Comparison of ENCODE assay signal across 31 cellular contexts in genomic region chr2:96841707-96842495, GRCh38. TPM values are rescaled to one million over a fixed set of nuclear protein-coding genes. Genes with fewer than 3 reads are reported as not detected.
DNase-seq lines count a peak whose midpoint lies in the region; ATAC-seq and TF ChIP-seq lines count a peak whose summit lies in the region.
"Had no signal": no experiment of that assay in that cellular context is flagged by ENCODE, and none has a peak within 500 bp of the region (broad histone marks: within the 10 kb centered on the region; RNA-seq: fewer than 3 reads in every experiment).

No MANE protein-coding gene starts in this region.

- H3K9me3 Mint-ChIP-seq in Calu3 (ENCODE audit: low read depth, unreplicated experiment) (no peaks in the 10 kb centered on the region), neural progenitor cell (no peaks in the 10 kb centered on the region), CD14-positive monocyte (no peaks in the 10 kb centered on the region)
- H3K9me3 Mint-ChIP-seq: brain; GM23338; immature natural killer cell; stimulated activated naive CD8-positive, alpha-beta T cell treated with anti-CD3 and anti-CD28 coated beads, Interleukin-15, Interleukin-2, amounts not matched to agents 100 ng/mL and 50 ng/mL, for 24 hours had no signal

- ATAC-seq in T-helper 17 cell = no peak
- peak in 5 of 8 donors; percentile 7 to 51 (median 36) for ATAC-seq in heart right ventricle
- ATAC-seq in GM21447 (IDR thresholded peaks at IDR 0.05; ENCODE audit: unreplicated experiment) = no peak
- ATAC-seq: activated CD8-positive, alpha-beta memory T cell treated with anti-CD3 and anti-CD28 coated beads, Interleukin-2, amount 10 ng/mL, durations not matched to agents 7 days and 5 days; GM23338 had no signal

- H3K4me2 ChIP-seq in neural progenitor cell = no peak overlapping the region
- H3K4me2 ChIP-seq: GM23338 had no signal

- H3K36me3 Mint-ChIP-seq in Calu3 (ENCODE audit: insufficient read depth, unreplicated experiment) (peaks cover 22% of the 10 kb centered on the region), T-helper 17 cell (ENCODE audit: low read depth) (no peaks in the 10 kb centered on the region), neural progenitor cell (peaks cover 19% of the 10 kb centered on the region), CD14-positive monocyte (peaks cover 20 to 25% of the 10 kb centered on the region in 2 donors)

- CTCF ChIA-PET in Calu3 (lab: Charles Lee) = interaction anchor here (1.2 kb wide), 1 partner anchor 16 kb away, joined by 3 read pairs; the partner anchor contains the start of gene ANKRD39

- intact Hi-C loops in Calu3 (cut with micrococcal nuclease; ENCODE audit: unreplicated experiment) (no loop called here), heart right ventricle (cut with DNase I) (no loop called here), CD14-positive monocyte (cut with micrococcal nuclease) (no loop called here)

- no peak overlapping the region for H3K9ac ChIP-seq in neural progenitor cell
- H3K9ac ChIP-seq: BLaER1 treated with 17β-estradiol and CSF1 and Interleukin-3, amounts not matched to agents 10 nM and 100 nM had no signal

- peaks cover 0 to 51% (median 11%) of the 10 kb centered on the region in 9 donors for H3K36me3 ChIP-seq in heart right ventricle
- no peaks in the 10 kb centered on the region for H3K36me3 ChIP-seq in neural progenitor cell
- H3K36me3 ChIP-seq: SJCRH30 had no signal

- no peaks in the 10 kb centered on the region for H3K27me3 Mint-ChIP-seq in Calu3 (ENCODE audit: unreplicated experiment)
- no peaks in the 10 kb centered on the region for H3K27me3 Mint-ChIP-seq in T-helper 17 cell
- peaks cover 10% of the 10 kb centered on the region for H3K27me3 Mint-ChIP-seq in neural progenitor cell (ENCODE audit: insufficient read depth, low read depth)
- peaks cover 1 to 2% (median 1%) of the 10 kb centered on the region in 3 donors for H3K27me3 Mint-ChIP-seq in CD14-positive monocyte (ENCODE audit: low read depth in 3 of 3)
- H3K27me3 Mint-ChIP-seq: activated CD8-positive, alpha-beta memory T cell treated with anti-CD3 and anti-CD28 coated beads, Interleukin-2, amount 10 ng/mL, durations not matched to agents 7 days and 5 days; brain; stimulated activated naive CD8-positive, alpha-beta T cell treated with anti-CD3 and anti-CD28 coated beads, Interleukin-15, Interleukin-2, amounts not matched to agents 100 ng/mL and 50 ng/mL, for 24 hours had no signal

- H3K27ac ChIP-seq in heart right ventricle (peak overlapping the region in 7 of 10 donors; percentile 39 to 83 (median 71)), neural progenitor cell (peak overlapping the region; percentile 13)
- H3K27ac ChIP-seq: BLaER1 treated with 17β-estradiol and CSF1 and Interleukin-3, amounts not matched to agents 10 nM and 100 nM; HL-60; SJCRH30; testis had no signal

- peak overlapping the region in 6 of 10 donors; percentile 9 to 25 (median 18) for H3K4me3 ChIP-seq in heart right ventricle
- no peak overlapping the region for H3K4me3 ChIP-seq in neural progenitor cell
- H3K4me3 ChIP-seq: BLaER1 treated with 17β-estradiol and CSF1 and Interleukin-3, amounts not matched to agents 10 nM and 100 nM; GM23338; SJCRH30; testis had no signal

- TF ChIP-seq CTCF in Calu3 (IDR thresholded peaks at IDR 0.05; ENCODE audit: unreplicated experiment) (no peak), heart right ventricle (IDR thresholded peaks at IDR 0.05) (no peak), neural progenitor cell (IDR thresholded peaks at IDR 0.05) (no peak), CD14-positive monocyte (IDR thresholded peaks at IDR 0.05) (no peak)

- peak overlapping the region; percentile 2 for H3K27ac Mint-ChIP-seq in Calu3 (ENCODE audit: unreplicated experiment)
- peak overlapping the region; percentile 68 for H3K27ac Mint-ChIP-seq in T-helper 17 cell
- no peak overlapping the region for H3K27ac Mint-ChIP-seq in neural progenitor cell
- H3K27ac Mint-ChIP-seq in CD14-positive monocyte = peak overlapping the region in 1 of 7 donors; percentile 76
- H3K27ac Mint-ChIP-seq: activated CD8-positive, alpha-beta memory T cell treated with anti-CD3 and anti-CD28 coated beads, Interleukin-2, amount 10 ng/mL, durations not matched to agents 7 days and 5 days; GM23338; stimulated activated naive CD8-positive, alpha-beta T cell treated with anti-CD3 and anti-CD28 coated beads, Interleukin-15, Interleukin-2, amounts not matched to agents 100 ng/mL and 50 ng/mL, for 24 hours had no signal

- H3K4me1 Mint-ChIP-seq in Calu3 (ENCODE audit: low read depth, unreplicated experiment) = no peaks in the 10 kb centered on the region
- H3K4me1 Mint-ChIP-seq in T-helper 17 cell = peaks cover 15% of the 10 kb centered on the region
- peaks cover 14% of the 10 kb centered on the region for H3K4me1 Mint-ChIP-seq in neural progenitor cell
- peaks cover 18% of the 10 kb centered on the region for H3K4me1 Mint-ChIP-seq in CD14-positive monocyte
- H3K4me1 Mint-ChIP-seq: brain had no signal

- no peak overlapping the region for H2AFZ ChIP-seq in neural progenitor cell (replicated peaks)
- H2AFZ ChIP-seq: GM23338 had no signal

- no TSS peak for BruUV-seq in Calu3 (replicated peaks; lab: Mats Ljungman, UMichigan)

- H4K20me1 ChIP-seq in neural progenitor cell (ENCODE audit: low read depth) = no peaks in the 10 kb centered on the region

- H3K4me3 Mint-ChIP-seq in Calu3 (ENCODE audit: low read depth, unreplicated experiment) = no peak overlapping the region
- no peak overlapping the region for H3K4me3 Mint-ChIP-seq in T-helper 17 cell
- H3K4me3 Mint-ChIP-seq in neural progenitor cell = no peak overlapping the region
- no peak overlapping the region for H3K4me3 Mint-ChIP-seq in CD14-positive monocyte
- H3K4me3 Mint-ChIP-seq: activated CD8-positive, alpha-beta memory T cell treated with anti-CD3 and anti-CD28 coated beads, Interleukin-2, amount 10 ng/mL, durations not matched to agents 7 days and 5 days; brain; GM23338; immature natural killer cell; stimulated activated naive CD8-positive, alpha-beta T cell treated with anti-CD3 and anti-CD28 coated beads, Interleukin-15, Interleukin-2, amounts not matched to agents 100 ng/mL and 50 ng/mL, for 24 hours had no signal

- H3K4me1 ChIP-seq in heart right ventricle (peaks cover 0 to 53% (median 14%) of the 10 kb centered on the region in 9 donors), neural progenitor cell (peaks cover 7% of the 10 kb centered on the region)
- H3K4me1 ChIP-seq: SJCRH30 had no signal

- no peaks in the 10 kb centered on the region for H3K79me2 ChIP-seq in neural progenitor cell (ENCODE audit: low read depth)

- no peak for DNase-seq in Calu3
- DNase-seq in T-helper 17 cell = no peak
- DNase-seq in heart right ventricle = no peak
- no peak for DNase-seq in neural progenitor cell (ENCODE audit: low spot score)
- no peak for DNase-seq in DMS153 treated with DMSO at 0.1 percent for 48 hours (lab: John Stamatoyannopoulos, UW; ENCODE audit: unreplicated experiment)
- no peak for DNase-seq in CD14-positive monocyte (ENCODE audit: low spot score)
- no peak for DNase-seq in stimulated activated CD4-positive, alpha-beta T cell treated with anti-CD3 and anti-CD28 coated beads, Interleukin-1b, Interleukin-23, amount 100 ng/mL, for 48 hours
- DNase-seq: activated CD8-positive, alpha-beta memory T cell treated with anti-CD3 and anti-CD28 coated beads, Interleukin-2, amount 10 ng/mL, durations not matched to agents 7 days and 5 days; activated naive CD4-positive, alpha-beta T cell; activated T-cell treated with anti-CD3 and anti-CD28 coated beads, Interleukin-2, amount 50 U/mL, for 48 hours; amniotic stem cell; DMS79 treated with DMSO at 0.1 percent for 48 hours; GDM1; immature natural killer cell; MM.1S; NCI-H1105 treated with DMSO at 0.1 percent for 48 hours; NCI-H187 treated with DMSO at 0.1 percent for 48 hours; NCI-H2171; NCI-H510A; occipital lobe; small intestine; SW 1271; T-helper 9 cell; testis had no signal

- peaks cover 7% of the 10 kb centered on the region for H3F3A ChIP-seq in neural progenitor cell (ENCODE audit: low read depth)

- H3K9me3 ChIP-seq in T-helper 17 cell (ENCODE audit: control insufficient read depth, low read length, poor library complexity, severe bottlenecking) (no peaks in the 10 kb centered on the region), heart right ventricle (no peaks in the 10 kb centered on the region), neural progenitor cell (ENCODE audit: low read depth) (no peaks in the 10 kb centered on the region)
- H3K9me3 ChIP-seq: BLaER1 treated with 17β-estradiol and CSF1 and Interleukin-3, amounts not matched to agents 10 nM and 100 nM; SJCRH30; testis had no signal

- 77 to 82% methylated on average over 15 to 16 of the region's 16 CpGs for WGBS in heart right ventricle, 2 donors

- H3K27me3 ChIP-seq in heart right ventricle = no peaks in the 10 kb centered on the region
- H3K27me3 ChIP-seq in neural progenitor cell = no peaks in the 10 kb centered on the region
- H3K27me3 ChIP-seq: SJCRH30, testis had no signal

RNA-seq across cellular contexts. Expression of gene ANKRD23, which starts 1.9 kb away (rescaled TPM):
- total RNA-seq in Calu3 (2022) (6.5 and 7.5 TPM in 2 replicates), T-helper 17 cell (10 to 100 TPM in 1 of 2 donors, 1 to 10 TPM in 1; 7.6 to 11.2 TPM), heart right ventricle (10 to 100 TPM in 7 of 10 donors, 1 to 10 TPM in 3; 2.6 to 40.0 (median 14.5) TPM), neural progenitor cell (ENCODE audit: low replicate concordance) (10.8 and 11.4 TPM in 2 replicates)
- polyA plus RNA-seq in heart right ventricle (10 to 100 TPM in 1 of 2 donors, under 1 TPM in 1; 0.96 to 17.9 TPM), CD14-positive monocyte (not detected)

RNA-seq across cellular contexts. Expression of gene ANKRD39, which starts 15.9 kb away (rescaled TPM):
- total RNA-seq in Calu3 (2022) (12.2 and 14.1 TPM in 2 replicates), T-helper 17 cell (10 to 100 TPM; 16.8 to 18.6 TPM), heart right ventricle (10 to 100 TPM; 14.2 to 19.2 (median 15.9) TPM), neural progenitor cell (ENCODE audit: low replicate concordance) (4.0 and 17.3 TPM in 2 replicates)
- polyA plus RNA-seq in heart right ventricle (10 to 100 TPM; 18.7 to 26.5 TPM), CD14-positive monocyte (1 to 10 TPM; 9.0 to 9.7 TPM)

RNA-seq across cellular contexts. Expression of gene CNNM3, which starts 25.8 kb away (rescaled TPM):
- total RNA-seq in Calu3 (2022) (22.5 and 25.1 TPM in 2 replicates), T-helper 17 cell (10 to 100 TPM; 30.8 to 39.5 TPM), heart right ventricle (10 to 100 TPM in 8 of 10 donors, 1 to 10 TPM in 2; 7.4 to 18.3 (median 13.8) TPM), neural progenitor cell (ENCODE audit: low replicate concordance) (11.1 and 20.2 TPM in 2 replicates)
- polyA plus RNA-seq in heart right ventricle (1 to 10 TPM; 4.0 to 8.3 TPM), CD14-positive monocyte (1 to 10 TPM; 1.2 to 4.9 TPM)

RNA-seq across cellular contexts. Expression of gene SEMA4C, which starts 28.0 kb away (rescaled TPM):
- total RNA-seq in Calu3 (2022) (23.8 and 25.3 TPM in 2 replicates), T-helper 17 cell (10 to 100 TPM; 25.5 to 30.9 TPM), heart right ventricle (10 to 100 TPM; 16.2 to 43.8 (median 24.5) TPM), neural progenitor cell (ENCODE audit: low replicate concordance) (39.1 and 103 TPM in 2 replicates)
- polyA plus RNA-seq in heart right ventricle (10 to 100 TPM; 14.1 to 18.0 TPM), CD14-positive monocyte (under 1 TPM; 0.08 to 0.21 TPM)

Comparison
In these comparisons a context has a peak if more than half of its experiments do, and no peak if none do; other contexts are left out.
1. ATAC-seq: peak in heart right ventricle (5 of 8); none in T-helper 17 cell (single experiment) and GM21447 (single experiment).